ENCODE assay signal across 15 cellular contexts in the genomic region with DNA sequence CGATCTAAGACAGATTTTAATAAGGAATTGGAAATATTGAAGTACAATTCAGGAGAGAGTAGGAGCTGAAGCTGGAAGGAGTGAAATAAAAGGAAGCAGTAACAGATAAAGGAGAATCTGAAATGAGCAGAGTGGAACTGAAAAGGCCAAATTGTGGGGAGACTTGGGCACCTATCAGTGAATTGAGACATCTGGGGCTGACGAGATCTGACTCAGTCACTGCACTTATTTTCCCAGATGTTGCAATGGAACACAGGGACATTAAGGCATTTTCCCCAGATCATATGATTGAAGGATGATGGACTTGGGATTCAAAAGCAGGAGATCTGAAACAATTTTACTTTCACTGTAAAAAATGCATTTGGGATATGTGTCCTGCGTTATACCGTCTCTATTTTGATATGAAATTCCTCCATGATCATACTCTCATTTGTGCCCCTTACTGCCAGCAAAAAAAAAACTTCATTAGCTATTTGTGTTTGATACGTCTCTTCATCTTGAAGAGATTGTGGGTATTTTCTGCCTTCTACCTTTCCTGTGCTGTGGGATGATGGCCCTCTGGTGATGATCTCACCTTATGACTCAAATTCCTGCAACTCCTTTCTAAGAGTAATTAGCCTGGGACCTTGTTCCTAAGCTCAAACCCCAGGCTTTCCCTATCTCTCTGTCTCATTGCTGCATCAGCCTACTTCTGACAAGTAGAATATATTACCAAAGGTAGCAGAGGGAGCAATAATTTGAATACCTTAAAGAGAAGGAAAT.
A peak's percentile ranks its signal among the peaks of the same experiment; 100 is the strongest.
DNase-seq lines count a peak whose midpoint lies in the region; ATAC-seq and TF ChIP-seq lines count a peak whose summit lies in the region.
"Had no signal": no experiment of that assay in that cellular context is flagged by ENCODE, and none has a peak within 500 bp of the region (broad histone marks: within the 10 kb centered on the region; RNA-seq: fewer than 3 reads in every experiment).

No MANE protein-coding gene starts in this region.

- H3K4me2 ChIP-seq in GM23248 (ENCODE audit: unreplicated experiment) (peak overlapping the region; percentile 27), neural progenitor cell (no peak overlapping the region)

- no peaks in the 10 kb centered on the region for H3K27me3 Mint-ChIP-seq in neural progenitor cell (ENCODE audit: insufficient read depth, low read depth)
- peaks cover 0 to 5% of the 10 kb centered on the region in 2 donors for H3K27me3 Mint-ChIP-seq in T-cell

- H3K4me3 Mint-ChIP-seq in neural progenitor cell (no peak overlapping the region), T-cell (no peak overlapping the region)
- H3K4me3 Mint-ChIP-seq: nephron progenitor cell had no signal

- no peak overlapping the region for H3K27ac Mint-ChIP-seq in neural progenitor cell
- H3K27ac Mint-ChIP-seq in T-cell: no peak overlapping the region
- H3K27ac Mint-ChIP-seq: nephron progenitor cell had no signal

- H3K4me1 ChIP-seq in GM23248 (ENCODE audit: insufficient read depth) (peaks cover 15% of the 10 kb centered on the region), neural progenitor cell (peaks cover 14% of the 10 kb centered on the region)

- in situ Hi-C loops in GM23248 (cut with MboI): no loop called here

- TF ChIP-seq CTCF in epithelial cell of esophagus (IDR thresholded peaks at IDR 0.05; ENCODE audit: insufficient read depth, low read depth, low read length, missing control alignments) (peak; percentile 37), neural progenitor cell (IDR thresholded peaks at IDR 0.05) (no peak)

- peaks cover 3% of the 10 kb centered on the region; the same call in 1 of the 2 replicates for H3K9me2 ChIP-seq in GM23248 (ENCODE audit: insufficient read depth)

- no peaks in the 10 kb centered on the region for H3K27me3 ChIP-seq in GM23248 (replicated peaks; ENCODE audit: insufficient read depth)
- H3K27me3 ChIP-seq in neural progenitor cell: no peaks in the 10 kb centered on the region

- 77 to 81% methylated on average over 5 of the region's 5 CpGs for WGBS in GM23248 (ENCODE audit: low coverage in 1 of 2, low lambda C conversion rate in 2 of 2, missing lambda C conversion rate in 2 of 2), 2 experiments

- no peaks in the 10 kb centered on the region for H3K9me3 Mint-ChIP-seq in neural progenitor cell
- H3K9me3 Mint-ChIP-seq in T-cell: no peaks in the 10 kb centered on the region

- H2AFZ ChIP-seq in GM23248 (no peak overlapping the region), neural progenitor cell (replicated peaks) (peak overlapping the region; percentile 43)

- intact Hi-C loops in posterior cingulate gyrus (cut with DNase I): no loop called here

- CTCF ChIA-PET in T-cell (lab: Charles Lee): no interaction called here

- peak; percentile 68 for DNase-seq in GM23248
- peak; percentile 35 for DNase-seq in RKO (ENCODE audit: low spot score)
- DNase-seq in epithelial cell of esophagus (ENCODE audit: low read depth): peak; percentile 85
- no peak for DNase-seq in neural progenitor cell (ENCODE audit: low spot score)
- no peak for DNase-seq in COR-L47 (lab: John Stamatoyannopoulos, UW)
- no peak for DNase-seq in posterior cingulate gyrus
- DNase-seq in NCI-H446 treated with DMSO at 0.1 percent for 48 hours (lab: John Stamatoyannopoulos, UW): no peak
- DNase-seq in T-cell: no peak
- DNase-seq: amygdala; KG1; NCI-H2107; nephron progenitor cell; stimulated activated CD4-positive, alpha-beta T cell treated with anti-CD3 and anti-CD28 coated beads, Interleukin-12 subunit alpha, Interleukin-12 subunit beta, amount 100 ng/mL, for 4 hours; T-helper 9 cell had no signal

- H4K20me1 ChIP-seq in GM23248 (ENCODE audit: insufficient read depth): no peaks in the 10 kb centered on the region
- no peaks in the 10 kb centered on the region for H4K20me1 ChIP-seq in neural progenitor cell (ENCODE audit: low read depth)

- H3F3A ChIP-seq in GM23248 (ENCODE audit: insufficient read depth) (no peaks in the 10 kb centered on the region), neural progenitor cell (ENCODE audit: low read depth) (no peaks in the 10 kb centered on the region)

- H3K9me3 ChIP-seq in GM23248 (ENCODE audit: low read depth) (no peaks in the 10 kb centered on the region), neural progenitor cell (ENCODE audit: low read depth) (no peaks in the 10 kb centered on the region)

- H3K4me3 ChIP-seq in GM23248 (no peak overlapping the region), epithelial cell of esophagus (ENCODE audit: low read length) (no peak overlapping the region), neural progenitor cell (no peak overlapping the region)

- H3K79me2 ChIP-seq in GM23248 (ENCODE audit: insufficient read depth) (no peaks in the 10 kb centered on the region), neural progenitor cell (ENCODE audit: low read depth) (no peaks in the 10 kb centered on the region)

- no peak for ATAC-seq in T-cell (replicated peaks in 1 of 4)

- no peak overlapping the region for H3K9ac ChIP-seq in GM23248
- H3K9ac ChIP-seq in neural progenitor cell: no peak overlapping the region

- H3K36me3 Mint-ChIP-seq in neural progenitor cell (no peaks in the 10 kb centered on the region), T-cell (no peaks in the 10 kb centered on the region)

- POLR2A ChIA-PET in T-cell (lab: Charles Lee): no interaction called here

- H3K4me1 Mint-ChIP-seq in neural progenitor cell: peaks cover 4% of the 10 kb centered on the region
- H3K4me1 Mint-ChIP-seq in T-cell: no peaks in the 10 kb centered on the region

- H3K36me3 ChIP-seq in GM23248 (ENCODE audit: low read depth) (no peaks in the 10 kb centered on the region), neural progenitor cell (no peaks in the 10 kb centered on the region)

- H3K27ac ChIP-seq in GM23248 (no peak overlapping the region), neural progenitor cell (no peak overlapping the region)
- H3K27ac ChIP-seq: C4-2B had no signal

Comparison
In these comparisons a context has a peak if more than half of its experiments do, and no peak if none do; other contexts are left out.
1. DNase-seq: peak in GM23248 (single experiment), RKO (single experiment) and epithelial cell of esophagus (single experiment); none in neural progenitor cell (single experiment), COR-L47 (single experiment), posterior cingulate gyrus (0 of 10), NCI-H446 treated with DMSO at 0.1 percent for 48 hours (single experiment) and T-cell (0 of 34).